1 cellular context compared by ENCODE assay signal in the genomic region with DNA sequence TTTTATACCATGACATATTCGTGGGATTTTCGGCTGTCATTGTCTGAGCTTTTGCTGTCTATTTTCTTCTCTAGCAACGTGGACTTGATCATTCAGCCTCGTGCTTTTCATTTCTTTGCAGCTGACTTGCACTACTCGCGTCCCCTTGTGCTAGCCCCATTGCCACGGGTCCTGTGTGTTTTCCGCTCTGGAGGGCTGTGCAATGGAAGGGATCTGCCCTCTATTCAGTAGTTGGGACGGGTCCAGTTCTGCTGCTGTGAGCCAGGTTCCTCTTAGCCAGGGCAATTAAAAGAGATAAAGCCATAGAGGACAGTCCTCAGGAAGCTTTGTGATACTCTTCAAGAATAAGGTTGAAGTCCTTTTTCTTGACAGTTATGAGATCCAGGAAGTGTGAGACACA.
TF ChIP-seq lines count a peak whose summit lies in the region.

No MANE protein-coding gene starts in this region.

TF ChIP-seq in WTC11, 78 proteins besides CTCF, POLR2A, EP300 and RAD21 (continued from another document):
- TF ChIP-seq, protein P1, sequence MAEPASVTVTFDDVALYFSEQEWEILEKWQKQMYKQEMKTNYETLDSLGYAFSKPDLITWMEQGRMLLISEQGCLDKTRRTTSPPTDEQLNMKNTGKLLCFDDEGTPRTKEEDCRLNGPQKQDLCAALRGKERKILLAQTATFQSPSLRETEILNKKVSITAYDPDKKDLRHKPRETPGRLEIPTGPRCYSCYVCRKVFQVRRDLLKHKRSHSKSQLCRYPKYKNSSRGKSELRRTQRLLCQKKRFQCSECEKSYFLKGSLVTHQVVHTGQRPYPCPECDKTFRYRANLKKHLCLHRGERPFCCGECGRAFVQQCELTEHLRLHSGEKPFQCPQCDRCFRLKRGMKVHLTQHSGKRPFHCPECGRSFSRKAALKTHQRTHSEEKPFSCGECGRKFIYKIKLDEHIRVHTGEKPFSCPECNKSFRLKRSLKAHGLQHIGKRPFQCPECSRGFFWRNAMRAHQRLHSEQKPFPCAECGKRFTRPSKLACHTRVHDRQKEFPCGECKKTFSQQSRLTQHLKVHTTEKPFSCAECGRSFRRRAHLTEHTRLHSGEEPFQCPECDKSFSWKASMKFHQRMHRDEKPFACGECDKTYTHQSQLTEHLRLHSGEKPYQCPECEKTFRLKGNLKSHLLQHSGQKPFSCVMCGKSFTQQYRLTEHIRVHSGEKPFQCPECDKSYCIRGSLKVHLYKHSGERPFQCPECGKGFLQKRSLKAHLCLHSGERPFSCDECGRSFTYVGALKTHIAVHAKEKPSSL (CRISPR knock-in tag; conservative IDR thresholded peaks at IDR 0.05), result no peak
- TF ChIP-seq, protein P2, sequence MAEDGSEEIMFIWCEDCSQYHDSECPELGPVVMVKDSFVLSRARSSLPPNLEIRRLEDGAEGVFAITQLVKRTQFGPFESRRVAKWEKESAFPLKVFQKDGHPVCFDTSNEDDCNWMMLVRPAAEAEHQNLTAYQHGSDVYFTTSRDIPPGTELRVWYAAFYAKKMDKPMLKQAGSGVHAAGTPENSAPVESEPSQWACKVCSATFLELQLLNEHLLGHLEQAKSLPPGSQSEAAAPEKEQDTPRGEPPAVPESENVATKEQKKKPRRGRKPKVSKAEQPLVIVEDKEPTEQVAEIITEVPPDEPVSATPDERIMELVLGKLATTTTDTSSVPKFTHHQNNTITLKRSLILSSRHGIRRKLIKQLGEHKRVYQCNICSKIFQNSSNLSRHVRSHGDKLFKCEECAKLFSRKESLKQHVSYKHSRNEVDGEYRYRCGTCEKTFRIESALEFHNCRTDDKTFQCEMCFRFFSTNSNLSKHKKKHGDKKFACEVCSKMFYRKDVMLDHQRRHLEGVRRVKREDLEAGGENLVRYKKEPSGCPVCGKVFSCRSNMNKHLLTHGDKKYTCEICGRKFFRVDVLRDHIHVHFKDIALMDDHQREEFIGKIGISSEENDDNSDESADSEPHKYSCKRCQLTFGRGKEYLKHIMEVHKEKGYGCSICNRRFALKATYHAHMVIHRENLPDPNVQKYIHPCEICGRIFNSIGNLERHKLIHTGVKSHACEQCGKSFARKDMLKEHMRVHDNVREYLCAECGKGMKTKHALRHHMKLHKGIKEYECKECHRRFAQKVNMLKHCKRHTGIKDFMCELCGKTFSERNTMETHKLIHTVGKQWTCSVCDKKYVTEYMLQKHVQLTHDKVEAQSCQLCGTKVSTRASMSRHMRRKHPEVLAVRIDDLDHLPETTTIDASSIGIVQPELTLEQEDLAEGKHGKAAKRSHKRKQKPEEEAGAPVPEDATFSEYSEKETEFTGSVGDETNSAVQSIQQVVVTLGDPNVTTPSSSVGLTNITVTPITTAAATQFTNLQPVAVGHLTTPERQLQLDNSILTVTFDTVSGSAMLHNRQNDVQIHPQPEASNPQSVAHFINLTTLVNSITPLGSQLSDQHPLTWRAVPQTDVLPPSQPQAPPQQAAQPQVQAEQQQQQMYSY (CRISPR knock-in tag; IDR thresholded peaks at IDR 0.05), result no peak
- TF ChIP-seq, protein P3, sequence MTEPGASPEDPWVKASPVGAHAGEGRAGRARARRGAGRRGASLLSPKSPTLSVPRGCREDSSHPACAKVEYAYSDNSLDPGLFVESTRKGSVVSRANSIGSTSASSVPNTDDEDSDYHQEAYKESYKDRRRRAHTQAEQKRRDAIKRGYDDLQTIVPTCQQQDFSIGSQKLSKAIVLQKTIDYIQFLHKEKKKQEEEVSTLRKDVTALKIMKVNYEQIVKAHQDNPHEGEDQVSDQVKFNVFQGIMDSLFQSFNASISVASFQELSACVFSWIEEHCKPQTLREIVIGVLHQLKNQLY (CRISPR knock-in tag; IDR thresholded peaks at IDR 0.05), result no peak
- no peak for TF ChIP-seq ZNF219 (CRISPR knock-in tag; IDR thresholded peaks at IDR 0.05; ENCODE audit: borderline replicate concordance)
- no peak for TF ChIP-seq OVOL2 (CRISPR knock-in tag; IDR thresholded peaks at IDR 0.05; ENCODE audit: borderline replicate concordance)
- TF ChIP-seq FOXJ3 (CRISPR knock-in tag; IDR thresholded peaks at IDR 0.05; ENCODE audit: borderline replicate concordance), result no peak
- TF ChIP-seq, protein P4, sequence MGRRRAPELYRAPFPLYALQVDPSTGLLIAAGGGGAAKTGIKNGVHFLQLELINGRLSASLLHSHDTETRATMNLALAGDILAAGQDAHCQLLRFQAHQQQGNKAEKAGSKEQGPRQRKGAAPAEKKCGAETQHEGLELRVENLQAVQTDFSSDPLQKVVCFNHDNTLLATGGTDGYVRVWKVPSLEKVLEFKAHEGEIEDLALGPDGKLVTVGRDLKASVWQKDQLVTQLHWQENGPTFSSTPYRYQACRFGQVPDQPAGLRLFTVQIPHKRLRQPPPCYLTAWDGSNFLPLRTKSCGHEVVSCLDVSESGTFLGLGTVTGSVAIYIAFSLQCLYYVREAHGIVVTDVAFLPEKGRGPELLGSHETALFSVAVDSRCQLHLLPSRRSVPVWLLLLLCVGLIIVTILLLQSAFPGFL (CRISPR knock-in tag; IDR thresholded peaks at IDR 0.05; ENCODE audit: borderline replicate concordance), result no peak
